ENCODE assay signal across 15 cellular contexts in genomic region chr5:66985394-66985793, GRCh38.
DNase-seq lines count a peak whose midpoint lies in the region; ATAC-seq and TF ChIP-seq lines count a peak whose summit lies in the region.
"Had no signal": no experiment of that assay in that cellular context is flagged by ENCODE, and none has a peak within 500 bp of the region (broad histone marks: within the 10 kb centered on the region; RNA-seq: fewer than 3 reads in every experiment).

No MANE protein-coding gene starts in this region.

- no peaks in the 10 kb centered on the region for H3K27me3 Mint-ChIP-seq in CD8-positive, alpha-beta T cell (ENCODE audit: low read depth)
- H3K27me3 Mint-ChIP-seq: CD4-positive, alpha-beta memory T cell had no signal

- H3K4me1 ChIP-seq in HEK293 (ENCODE audit: control insufficient read depth, insufficient read depth, low read length) (peaks cover 32% of the 10 kb centered on the region), colonic mucosa (peaks cover 3% of the 10 kb centered on the region), mucosa of descending colon (ENCODE audit: low read depth) (peaks cover 40% of the 10 kb centered on the region), transverse colon (peaks cover 25 to 73% (median 48%) of the 10 kb centered on the region in 4 donors)
- no peaks in the 10 kb centered on the region for H3K4me1 ChIP-seq in CD8-positive, alpha-beta T cell (ENCODE audit: insufficient read depth, low read length)

- peak overlapping the region in 1 of 2 donors; percentile 46 for H3K9ac ChIP-seq in colonic mucosa (ENCODE audit: low read depth in 2 of 2, low read length in 2 of 2)

- no peaks in the 10 kb centered on the region for H3K27me3 ChIP-seq in colonic mucosa
- no peaks in the 10 kb centered on the region for H3K27me3 ChIP-seq in transverse colon
- H3K27me3 ChIP-seq in CD8-positive, alpha-beta T cell (ENCODE audit: insufficient read depth, low read length) = no peaks in the 10 kb centered on the region

- WGBS in transverse colon (ENCODE audit: low coverage in 1 of 2), 2 donors = 37 to 45% methylated on average over 3 of the region's 3 CpGs

- H3K4me1 Mint-ChIP-seq in CD8-positive, alpha-beta T cell (ENCODE audit: low read depth) = no peaks in the 10 kb centered on the region

- CTCF ChIA-PET in HEK293 (lab: Yijun Ruan, JAX) = interaction anchor here (0.6 kb wide), 2 partner anchors 22 to 205 kb away, joined by 3 read pairs; no protein-coding TSS in a partner anchor
- CTCF ChIA-PET in CD8-positive, alpha-beta T cell (lab: Charles Lee) = interaction anchor here (0.7 kb wide), 1 partner anchor 166 kb away, joined by 3 read pairs; no protein-coding TSS in a partner anchor

- no peaks in the 10 kb centered on the region for H3K36me3 Mint-ChIP-seq in CD8-positive, alpha-beta T cell
- H3K36me3 Mint-ChIP-seq: CD4-positive, alpha-beta memory T cell had no signal

- H3K27ac Mint-ChIP-seq in CD8-positive, alpha-beta T cell = no peak overlapping the region
- H3K27ac Mint-ChIP-seq: GM23338, H9, HFFc6 had no signal

- no peak for TF ChIP-seq POLR2A in transverse colon (IDR thresholded peaks at IDR 0.05)

- no peak overlapping the region for H3K4me3 Mint-ChIP-seq in CD8-positive, alpha-beta T cell
- H3K4me3 Mint-ChIP-seq: CD4-positive, alpha-beta memory T cell; GM23338; H9; HFFc6 had no signal

- DNase-seq in colonic mucosa (no peak), mucosa of descending colon (no peak), transverse colon (no peak)
- DNase-seq in CD8-positive, alpha-beta T cell = no peak
- DNase-seq: C1 segment of cervical spinal cord; Caco-2; CD4-positive, alpha-beta memory T cell; DMS153; DND-41; H9; HFFc6 had no signal

- TF ChIP-seq CTCF in HEK293 (tag by site-specific recombination; IDR thresholded peaks at IDR 0.05) (no peak), colonic mucosa (IDR thresholded peaks at IDR 0.05) (no peak), mucosa of descending colon (IDR thresholded peaks at IDR 0.05) (no peak), transverse colon (IDR thresholded peaks at IDR 0.05) (no peak)
- no peak for TF ChIP-seq CTCF in CD8-positive, alpha-beta T cell (IDR thresholded peaks at IDR 0.05)

- H3K4me3 ChIP-seq in HEK293 (ENCODE audit: low read depth, low read length) = no peak overlapping the region
- no peak overlapping the region for H3K4me3 ChIP-seq in colonic mucosa
- no peak overlapping the region for H3K4me3 ChIP-seq in mucosa of descending colon
- H3K4me3 ChIP-seq in transverse colon = no peak overlapping the region
- no peak overlapping the region for H3K4me3 ChIP-seq in CD8-positive, alpha-beta T cell (ENCODE audit: low read depth, low read length)
- H3K4me3 ChIP-seq: GM23338 had no signal

- no peak overlapping the region for H3K27ac ChIP-seq in HEK293 (ENCODE audit: extremely low read depth, low read depth, low read length)
- H3K27ac ChIP-seq in colonic mucosa = peak overlapping the region; percentile 41
- H3K27ac ChIP-seq in transverse colon = peak overlapping the region; percentile 66 to 73 (median 68)
- no peak overlapping the region for H3K27ac ChIP-seq in CD8-positive, alpha-beta T cell (ENCODE audit: low read depth, low read length)

- intact Hi-C loops in colonic mucosa (cut with DNase I) = loop anchor here (10.0 kb wide), 1 partner anchor 219 kb away; no protein-coding TSS in a partner anchor
- intact Hi-C loops in mucosa of descending colon (cut with DNase I, micrococcal nuclease) = no loop called here
- intact Hi-C loops in transverse colon (cut with DNase I; ENCODE audit: low total_unique reads) = no loop called here
- intact Hi-C loops in CD8-positive, alpha-beta T cell (cut with DNase I, micrococcal nuclease) = loop anchor here in 1 of 2 experiments (5.0 kb wide), 1 partner anchor 77 kb away; no protein-coding TSS in a partner anchor

- in situ Hi-C loops in transverse colon (cut with MboI; ENCODE audit: low pct_ligation_motif_present in 1 of 4, low pct_unique_long_range_greater_than_20kb in 1 of 4, low sequenced_read_pairs in 3 of 4) = no loop called here

- H3K36me3 ChIP-seq in HEK293 (ENCODE audit: control insufficient read depth in 2 of 2, insufficient read depth in 1 of 2, low read length in 2 of 2) (no peaks in the 10 kb centered on the region), colonic mucosa (no peaks in the 10 kb centered on the region), mucosa of descending colon (ENCODE audit: low read depth) (no peaks in the 10 kb centered on the region), transverse colon (no peaks in the 10 kb centered on the region)
- H3K36me3 ChIP-seq in CD8-positive, alpha-beta T cell (ENCODE audit: insufficient read depth, low read length) = no peaks in the 10 kb centered on the region

- TF ChIP-seq EP300 in transverse colon (IDR thresholded peaks at IDR 0.05; ENCODE audit: low read depth) = no peak

- H3K9me3 ChIP-seq in HEK293 (ENCODE audit: control insufficient read depth, insufficient read depth, low read depth, low read length) = no peaks in the 10 kb centered on the region
- H3K9me3 ChIP-seq in colonic mucosa = no peaks in the 10 kb centered on the region
- H3K9me3 ChIP-seq in mucosa of descending colon = no peaks in the 10 kb centered on the region
- no peaks in the 10 kb centered on the region for H3K9me3 ChIP-seq in transverse colon
- no peaks in the 10 kb centered on the region for H3K9me3 ChIP-seq in CD8-positive, alpha-beta T cell (ENCODE audit: low read length)
- H3K9me3 ChIP-seq: Caco-2 had no signal

- H3K9me3 Mint-ChIP-seq in CD8-positive, alpha-beta T cell = no peaks in the 10 kb centered on the region
- H3K9me3 Mint-ChIP-seq: CD4-positive, alpha-beta memory T cell; GM23338; H9; HFFc6 had no signal

- POLR2A ChIA-PET in HEK293 (lab: Yijun Ruan, JAX) = no interaction called here
- POLR2A ChIA-PET in CD8-positive, alpha-beta T cell (lab: Charles Lee) = no interaction called here

- ATAC-seq in mucosa of descending colon (peak; percentile 67), HG03354 (IDR thresholded peaks at IDR 0.05; ENCODE audit: poor library complexity, severe bottlenecking, unreplicated experiment) (no peak)
- ATAC-seq in CD8-positive, alpha-beta T cell = no peak
- ATAC-seq: GM23338, HCT116 had no signal

TF ChIP-seq in HEK293, 187 proteins besides CTCF, POLR2A, EP300 and RAD21:
- TF ChIP-seq ZNF449 (tag by site-specific recombination; IDR thresholded peaks at IDR 0.05) = 0 out of 2 replicates have a peak, but pooled peaks have one; percentile 23
- TF ChIP-seq MZF1 (tag by site-specific recombination; IDR thresholded peaks at IDR 0.05; ENCODE audit: borderline replicate concordance) = no peak

Comparison
In these comparisons a context has a peak if more than half of its experiments do, and no peak if none do; other contexts are left out.
1. H3K27ac ChIP-seq: peak in colonic mucosa (single experiment) and transverse colon (4 of 4); none in HEK293 (single experiment) and CD8-positive, alpha-beta T cell (single experiment).